21 cellular contexts compared by ENCODE assay signal in the genomic region with DNA sequence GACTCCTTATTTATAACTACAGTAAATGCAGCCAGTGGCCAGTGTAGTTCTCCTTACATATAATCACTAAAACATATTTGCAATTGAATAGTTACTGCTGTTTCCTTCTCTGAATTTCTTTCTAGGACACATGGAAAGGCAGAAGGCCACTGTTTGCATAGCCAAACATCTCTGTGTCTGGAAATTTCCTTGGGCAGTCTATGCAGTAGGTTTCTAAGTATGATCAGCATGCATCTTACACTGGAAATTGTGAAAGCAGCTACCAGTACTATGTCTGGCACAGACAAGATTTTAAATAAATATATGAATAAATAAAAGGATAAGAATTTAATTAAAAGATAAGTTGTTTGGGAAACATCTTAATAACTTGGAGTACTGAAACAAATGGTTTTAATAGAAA. TPM values are rescaled to one million over a fixed set of nuclear protein-coding genes. Genes with fewer than 3 reads are reported as not detected.
DNase-seq lines count a peak whose midpoint lies in the region; ATAC-seq, FAIRE-seq and TF ChIP-seq lines count a peak whose summit lies in the region.
"Had no signal": no experiment of that assay in that cellular context is flagged by ENCODE, and none has a peak within 500 bp of the region (broad histone marks: within the 10 kb centered on the region; RNA-seq: fewer than 3 reads in every experiment).

No MANE protein-coding gene starts in this region.

- no peak overlapping the region for H2BK20ac ChIP-seq in IMR-90 (ENCODE audit: low read depth, low read length)

- H3K27me3 ChIP-seq in IMR-90 (ENCODE audit: control insufficient read depth, insufficient read depth, low read length) (no peaks in the 10 kb centered on the region), body of pancreas (no peaks in the 10 kb centered on the region), hepatocyte (no peaks in the 10 kb centered on the region), smooth muscle cell (ENCODE audit: low read depth) (no peaks in the 10 kb centered on the region), esophagus squamous epithelium (no peaks in the 10 kb centered on the region)

- no peak overlapping the region for H3K23ac ChIP-seq in IMR-90 (ENCODE audit: low read depth, low read length)

- H4K8ac ChIP-seq in IMR-90 (ENCODE audit: low read depth in 2 of 2, low read length in 2 of 2) = no peak overlapping the region

- H3F3A ChIP-seq in smooth muscle cell (ENCODE audit: low read depth) = no peaks in the 10 kb centered on the region

- POLR2A ChIA-PET in IMR-90 (lab: Charles Lee; ENCODE audit: unreplicated experiment) = no interaction called here

- no peaks in the 10 kb centered on the region for H3K9me2 ChIP-seq in hepatocyte (replicated peaks; ENCODE audit: insufficient read depth)

- no peak overlapping the region for H3K14ac ChIP-seq in IMR-90 (replicated peaks; ENCODE audit: low read depth, low read length)

- in situ Hi-C loops in IMR-90 (cut with MboI; ENCODE audit: low sequenced_read_pairs) = no loop called here

- no peak overlapping the region for H2AK5ac ChIP-seq in IMR-90 (ENCODE audit: low read depth, low read length)

- no peak overlapping the region for H2BK5ac ChIP-seq in IMR-90 (ENCODE audit: low read depth, low read length, poor library complexity, severe bottlenecking)

- no TSS peak for BruUV-seq in IMR-90 (replicated peaks; lab: Mats Ljungman, UMichigan)

- H3K9me3 ChIP-seq in IMR-90 (ENCODE audit: control insufficient read depth, insufficient read depth, low read length) (no peaks in the 10 kb centered on the region), body of pancreas (no peaks in the 10 kb centered on the region), hepatocyte (ENCODE audit: low read depth) (no peaks in the 10 kb centered on the region), smooth muscle cell (replicated peaks; ENCODE audit: low read depth) (no peaks in the 10 kb centered on the region), esophagus squamous epithelium (no peaks in the 10 kb centered on the region)
- H3K9me3 ChIP-seq: A549, HAP-1 had no signal

- H3K4me3 ChIP-seq in IMR-90 (ENCODE audit: insufficient read depth, low read depth, low read length) (no peak overlapping the region), body of pancreas (no peak overlapping the region), hepatocyte (no peak overlapping the region), smooth muscle cell (no peak overlapping the region), esophagus squamous epithelium (no peak overlapping the region)
- H3K4me3 ChIP-seq: A549, HAP-1 had no signal

- H4K91ac ChIP-seq in IMR-90 (ENCODE audit: insufficient read depth, low read depth, low read length) = no peak overlapping the region

- no peak for TF ChIP-seq CTCF in IMR-90 (conservative IDR thresholded peaks at IDR 0.05; ENCODE audit: low read depth, low read length)
- no peak for TF ChIP-seq CTCF in body of pancreas (IDR thresholded peaks at IDR 0.05)
- TF ChIP-seq CTCF in hepatocyte (IDR thresholded peaks at IDR 0.05; ENCODE audit: poor library complexity) = no peak
- TF ChIP-seq CTCF in smooth muscle cell (IDR thresholded peaks at IDR 0.05; ENCODE audit: borderline replicate concordance, insufficient read depth, poor library complexity, severe bottlenecking) = no peak
- no peak for TF ChIP-seq CTCF in esophagus squamous epithelium (IDR thresholded peaks at IDR 0.05)
- no peak for TF ChIP-seq CTCF in D721Med (IDR thresholded peaks at IDR 0.05; ENCODE audit: insufficient read depth, missing control alignments)

- H3K79me2 ChIP-seq in hepatocyte = no peaks in the 10 kb centered on the region
- H3K79me2 ChIP-seq in smooth muscle cell (ENCODE audit: low read depth) = no peaks in the 10 kb centered on the region

- CTCF ChIA-PET in IMR-90 (lab: Yijun Ruan, JAX) = no interaction called here

- no peak overlapping the region for H2BK120ac ChIP-seq in IMR-90 (ENCODE audit: low read depth, low read length)

- H3K9ac ChIP-seq in IMR-90 (ENCODE audit: low read depth, low read length) (no peak overlapping the region), smooth muscle cell (ENCODE audit: low read depth) (no peak overlapping the region)

- TF ChIP-seq POLR2A in IMR-90 (IDR thresholded peaks at IDR 0.05; ENCODE audit: low read depth, low read length) (no peak), body of pancreas (IDR thresholded peaks at IDR 0.05) (no peak), esophagus squamous epithelium (IDR thresholded peaks at IDR 0.05) (no peak)

- H3K18ac ChIP-seq in IMR-90 (ENCODE audit: low read depth, low read length) = no peak overlapping the region; the same call in 1 of the 2 replicates

- no peak overlapping the region for H4K5ac ChIP-seq in IMR-90 (ENCODE audit: low read depth, low read length)

- H2AFZ ChIP-seq in IMR-90 (replicated peaks; ENCODE audit: low read length, poor library complexity) (no peak overlapping the region), hepatocyte (no peak overlapping the region), smooth muscle cell (ENCODE audit: low read depth) (peak overlapping the region; percentile 90)

- H2BK15ac ChIP-seq in IMR-90 (ENCODE audit: low read depth, low read length) = no peak overlapping the region

- no peaks in the 10 kb centered on the region for H3K9me1 ChIP-seq in IMR-90 (ENCODE audit: insufficient read depth, low read length)

- no peaks in the 10 kb centered on the region for H3K79me1 ChIP-seq in IMR-90 (ENCODE audit: low read depth in 1 of 2, low read length in 2 of 2)

- dilution Hi-C loops in IMR-90 (cut with HindIII; ENCODE audit: low sequenced_read_pairs, unreplicated experiment) = no loop called here

- TF ChIP-seq RAD21 in IMR-90 (IDR thresholded peaks at IDR 0.05; ENCODE audit: low read length) = no peak

- H3K4me1 ChIP-seq in IMR-90 (ENCODE audit: control insufficient read depth, insufficient read depth, low read length) = no peaks in the 10 kb centered on the region; the same call in 1 of the 2 replicates
- peaks cover 7% of the 10 kb centered on the region for H3K4me1 ChIP-seq in body of pancreas
- H3K4me1 ChIP-seq in hepatocyte (ENCODE audit: insufficient read depth) = no peaks in the 10 kb centered on the region
- H3K4me1 ChIP-seq in smooth muscle cell (ENCODE audit: low read depth) = no peaks in the 10 kb centered on the region
- H3K4me1 ChIP-seq in esophagus squamous epithelium = no peaks in the 10 kb centered on the region
- H3K4me1 ChIP-seq: A549, HAP-1 had no signal

- H2AK9ac ChIP-seq in IMR-90 (replicated peaks; ENCODE audit: low read depth, low read length, poor library complexity) = no peak overlapping the region

- DNase-seq in IMR-90 (peak; percentile 33), body of pancreas (no peak), hepatocyte (ENCODE audit: low spot score) (no peak), smooth muscle cell (lab: John Stamatoyannopoulos, UW; ENCODE audit: unreplicated experiment) (no peak), esophagus squamous epithelium (lab: John Stamatoyannopoulos, UW) (no peak), D721Med (ENCODE audit: insufficient read length, low spot score) (no peak), kidney tubule cell (ENCODE audit: low spot score) (no peak)
- DNase-seq: 8988T; ACHN; C1 segment of cervical spinal cord; Calu3; CD4-positive, alpha-beta memory T cell; COR-L47; DMS153; DND-41; GOT3 had no signal

- no peaks in the 10 kb centered on the region for H3K36me3 ChIP-seq in IMR-90 (ENCODE audit: control insufficient read depth, insufficient read depth, low read length)
- no peaks in the 10 kb centered on the region for H3K36me3 ChIP-seq in body of pancreas (replicated peaks in 1 of 2; ENCODE audit: insufficient read depth in 1 of 2, low read depth in 2 of 2)
- H3K36me3 ChIP-seq in hepatocyte (replicated peaks; ENCODE audit: insufficient read depth, low read depth) = no peaks in the 10 kb centered on the region
- H3K36me3 ChIP-seq in smooth muscle cell (ENCODE audit: low read depth) = no peaks in the 10 kb centered on the region
- no peaks in the 10 kb centered on the region for H3K36me3 ChIP-seq in esophagus squamous epithelium
- H3K36me3 ChIP-seq: HAP-1 had no signal

- intact Hi-C loops in IMR-90 (cut with micrococcal nuclease) = no loop called here
- intact Hi-C loops in body of pancreas (cut with DNase I) = no loop called here
- intact Hi-C loops in esophagus squamous epithelium (cut with DNase I) = no loop called here

- H4K20me1 ChIP-seq in IMR-90 (ENCODE audit: insufficient read depth, low read length) (no peaks in the 10 kb centered on the region), hepatocyte (ENCODE audit: insufficient read depth, poor library complexity, severe bottlenecking) (no peaks in the 10 kb centered on the region), smooth muscle cell (ENCODE audit: low read depth) (no peaks in the 10 kb centered on the region)

- H3K4me2 ChIP-seq in IMR-90 (ENCODE audit: low read depth, low read length) (no peak overlapping the region), hepatocyte (no peak overlapping the region), smooth muscle cell (peak overlapping the region; percentile 18)
- H3K4me2 ChIP-seq: A549 had no signal

- H3K27ac ChIP-seq in IMR-90 (ENCODE audit: insufficient read depth, low read length) (no peak overlapping the region), body of pancreas (no peak overlapping the region), hepatocyte (peak overlapping the region; percentile 24), smooth muscle cell (ENCODE audit: low read depth) (peak overlapping the region; percentile 61), esophagus squamous epithelium (no peak overlapping the region)
- H3K27ac ChIP-seq: A549 had no signal

- ATAC-seq in IMR-90 (ENCODE audit: low read depth) (peak; percentile 84), body of pancreas (peak; percentile 35)
- ATAC-seq: A549 had no signal

- no peak overlapping the region for H3K4ac ChIP-seq in IMR-90 (ENCODE audit: low read depth, low read length)

- no peak overlapping the region for H3K56ac ChIP-seq in IMR-90 (ENCODE audit: extremely low read depth, insufficient read depth, low read length)

- FAIRE-seq in D721Med (lab: Jason Lieb, UNC) = no peak
- FAIRE-seq: A549, G401.6, GM12892, H54 had no signal

TF ChIP-seq in IMR-90, 13 proteins besides CTCF, POLR2A, EP300 and RAD21 (continues in another document):
- TF ChIP-seq BHLHE40 (IDR thresholded peaks at IDR 0.05; ENCODE audit: low read depth, low read length) (no peak), NFE2L2 (IDR thresholded peaks at IDR 0.05; ENCODE audit: low read depth, low read length) (no peak)

RNA-seq across cellular contexts. Expression of a gene that starts 57.3 kb away (rescaled TPM):
- total RNA-seq in IMR-90 (2012; rRNA removed) (408 and 411 TPM in 2 replicates), body of pancreas (10 to 100 TPM; 54.7 to 77.5 TPM), hepatocyte (5,479 and 8,329 TPM in 2 replicates), smooth muscle cell (10,359 and 12,824 TPM in 2 replicates), esophagus squamous epithelium (100 to 1,000 TPM in 1 of 4 donors, 10 to 100 TPM in 3; 14.9 to 119 (median 63.8) TPM)
- polyA plus RNA-seq in IMR-90 (2012; rRNA removed) (326 and 402 TPM in 2 replicates), hepatocyte (6,699 and 6,726 TPM in 2 replicates), smooth muscle cell (9,077 and 11,807 TPM in 2 replicates)
- 382 and 438 TPM in 2 replicates for polyA plus RNA-seq in IMR-90 (2012; cell fraction: cytosol; rRNA removed)
- polyA plus RNA-seq in IMR-90 (2012; cell fraction: nucleus; rRNA removed; ENCODE audit: low replicate concordance) = 291 and 482 TPM in 2 replicates
- total RNA-seq: Calu3; CD4-positive, alpha-beta memory T cell had no signal
- polyA plus RNA-seq: CD4-positive, alpha-beta memory T cell had no signal

Comparison
In these comparisons a context has a peak if more than half of its experiments do, and no peak if none do; other contexts are left out.
1. H3K27ac ChIP-seq: peak in hepatocyte (single experiment) and smooth muscle cell (single experiment); none in IMR-90 (single experiment), body of pancreas (0 of 4) and esophagus squamous epithelium (0 of 4).
2. RNA of a gene that starts 57.3 kb away (total RNA-seq): 10,359 to 12,824 TPM in smooth muscle cell and 5,479 to 8,329 TPM in hepatocyte; 408 to 411 TPM in IMR-90, 54.7 to 77.5 TPM in body of pancreas and 14.9 to 119 TPM in esophagus squamous epithelium; every median in the first group is over 10 times any median in the second.